In genomic region chr20:51195419-51195901, GRCh38 we compare ENCODE assay signal across 1 cellular context.
TF ChIP-seq lines count a peak whose summit lies in the region.

No MANE protein-coding gene starts in this region.

TF ChIP-seq in SK-N-SH, 30 proteins besides CTCF, POLR2A, EP300 and RAD21 (continued from another document):
- TF ChIP-seq, protein P1, sequence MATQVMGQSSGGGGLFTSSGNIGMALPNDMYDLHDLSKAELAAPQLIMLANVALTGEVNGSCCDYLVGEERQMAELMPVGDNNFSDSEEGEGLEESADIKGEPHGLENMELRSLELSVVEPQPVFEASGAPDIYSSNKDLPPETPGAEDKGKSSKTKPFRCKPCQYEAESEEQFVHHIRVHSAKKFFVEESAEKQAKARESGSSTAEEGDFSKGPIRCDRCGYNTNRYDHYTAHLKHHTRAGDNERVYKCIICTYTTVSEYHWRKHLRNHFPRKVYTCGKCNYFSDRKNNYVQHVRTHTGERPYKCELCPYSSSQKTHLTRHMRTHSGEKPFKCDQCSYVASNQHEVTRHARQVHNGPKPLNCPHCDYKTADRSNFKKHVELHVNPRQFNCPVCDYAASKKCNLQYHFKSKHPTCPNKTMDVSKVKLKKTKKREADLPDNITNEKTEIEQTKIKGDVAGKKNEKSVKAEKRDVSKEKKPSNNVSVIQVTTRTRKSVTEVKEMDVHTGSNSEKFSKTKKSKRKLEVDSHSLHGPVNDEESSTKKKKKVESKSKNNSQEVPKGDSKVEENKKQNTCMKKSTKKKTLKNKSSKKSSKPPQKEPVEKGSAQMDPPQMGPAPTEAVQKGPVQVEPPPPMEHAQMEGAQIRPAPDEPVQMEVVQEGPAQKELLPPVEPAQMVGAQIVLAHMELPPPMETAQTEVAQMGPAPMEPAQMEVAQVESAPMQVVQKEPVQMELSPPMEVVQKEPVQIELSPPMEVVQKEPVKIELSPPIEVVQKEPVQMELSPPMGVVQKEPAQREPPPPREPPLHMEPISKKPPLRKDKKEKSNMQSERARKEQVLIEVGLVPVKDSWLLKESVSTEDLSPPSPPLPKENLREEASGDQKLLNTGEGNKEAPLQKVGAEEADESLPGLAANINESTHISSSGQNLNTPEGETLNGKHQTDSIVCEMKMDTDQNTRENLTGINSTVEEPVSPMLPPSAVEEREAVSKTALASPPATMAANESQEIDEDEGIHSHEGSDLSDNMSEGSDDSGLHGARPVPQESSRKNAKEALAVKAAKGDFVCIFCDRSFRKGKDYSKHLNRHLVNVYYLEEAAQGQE (IDR thresholded peaks at IDR 0.05; ENCODE audit: low read depth, low read length) = no peak
- TF ChIP-seq POLR2AphosphoS5 (IDR thresholded peaks at IDR 0.05; ENCODE audit: low read depth, low read length) = no peak
- no peak for TF ChIP-seq TAF1 (IDR thresholded peaks at IDR 0.05; ENCODE audit: borderline replicate concordance, low read depth, low read length)
- TF ChIP-seq NFIC (IDR thresholded peaks at IDR 0.05; ENCODE audit: borderline replicate concordance) = no peak
- no peak for TF ChIP-seq RFX5 (IDR thresholded peaks at IDR 0.05; ENCODE audit: low read length)
- TF ChIP-seq TCF12 (IDR thresholded peaks at IDR 0.05) = no peak
- TF ChIP-seq TEAD4 (IDR thresholded peaks at IDR 0.05; ENCODE audit: borderline replicate concordance, insufficient read depth) = no peak
- no peak for TF ChIP-seq YY1 (IDR thresholded peaks at IDR 0.05; ENCODE audit: low read depth)
- TF ChIP-seq CHD2 (IDR thresholded peaks at IDR 0.05; ENCODE audit: low read length, partially characterized antibody) = no peak
- TF ChIP-seq GATA2 (CRISPR knock-in tag; IDR thresholded peaks at IDR 0.05) = no peak
